ENCODE assay signal across 1 cellular context in genomic region chr3:152236741-152237140, GRCh38.
TF ChIP-seq lines count a peak whose summit lies in the region.

No MANE protein-coding gene starts in this region.

TF ChIP-seq in IMR-90, 13 proteins besides CTCF, POLR2A, EP300 and RAD21:
- TF ChIP-seq ELK1 (IDR thresholded peaks at IDR 0.05; ENCODE audit: borderline replicate concordance, low read depth, low read length) (no peak), SMC3 (IDR thresholded peaks at IDR 0.05; ENCODE audit: low read depth, low read length) (no peak), BHLHE40 (IDR thresholded peaks at IDR 0.05; ENCODE audit: low read depth, low read length) (no peak), MAFK (IDR thresholded peaks at IDR 0.05; ENCODE audit: low read depth, low read length) (no peak), RFX5 (IDR thresholded peaks at IDR 0.05; ENCODE audit: low read depth, low read length) (no peak), FOS (IDR thresholded peaks at IDR 0.05; ENCODE audit: low read depth, low read length) (no peak), CEBPB (IDR thresholded peaks at IDR 0.05; ENCODE audit: low read depth, low read length) (no peak), RCOR1 (IDR thresholded peaks at IDR 0.05; ENCODE audit: insufficient replicate concordance, low read length) (no peak), NFE2L2 (IDR thresholded peaks at IDR 0.05; ENCODE audit: low read depth, low read length) (no peak), MAZ (IDR thresholded peaks at IDR 0.05; ENCODE audit: borderline replicate concordance, low read depth, low read length) (no peak), USF2 (IDR thresholded peaks at IDR 0.05; ENCODE audit: low read depth, low read length) (no peak)
TF ChIP-seq in IMR-90: peak in this region for 0.
